ENCODE assay signal across 8 cellular contexts in genomic region chr7:116525913-116526857, GRCh38. TPM values are rescaled to one million over a fixed set of nuclear protein-coding genes. Genes with fewer than 3 reads are reported as not detected.
DNase-seq lines count a peak whose midpoint lies in the region; ATAC-seq and TF ChIP-seq lines count a peak whose summit lies in the region.

No MANE protein-coding gene starts in this region.

- H2AFZ ChIP-seq in neural cell (ENCODE audit: low read depth, low read length), result no peak overlapping the region

- no peaks in the 10 kb centered on the region for H3F3A ChIP-seq in neural cell (ENCODE audit: insufficient read depth, low read length, poor library complexity, severe bottlenecking)

- no peaks in the 10 kb centered on the region for H3K9me3 ChIP-seq in CD8-positive, alpha-beta T cell (ENCODE audit: low read length)
- no peaks in the 10 kb centered on the region for H3K9me3 ChIP-seq in neural cell (ENCODE audit: low read length)
- H3K9me3 ChIP-seq in thyroid gland, result no peaks in the 10 kb centered on the region

- H3K4me3 Mint-ChIP-seq in CD8-positive, alpha-beta T cell, result peak overlapping the region; percentile 83

- intact Hi-C loops in CD8-positive, alpha-beta T cell (cut with DNase I, micrococcal nuclease), result loop anchor here (1.0 to 10.0 kb wide), 6 partner anchors 15 to 1659 kb away; partner anchors contain the start of gene LSM8 (in 1 of the 2)
- intact Hi-C loops in thyroid gland (cut with DNase I), result loop anchor here (5.0 to 10.0 kb wide), 2 partner anchors 171 to 254 kb away; no protein-coding TSS in a partner anchor

- WGBS in thyroid gland, 2 donors, result 1 to 2% methylated on average over 62 of the region's 82 CpGs

- H3K27me3 Mint-ChIP-seq in CD8-positive, alpha-beta T cell (ENCODE audit: low read depth), result peaks cover 60% of the 10 kb centered on the region

- H3K36me3 Mint-ChIP-seq in CD8-positive, alpha-beta T cell, result no peaks in the 10 kb centered on the region

- H4K20me1 ChIP-seq in neural cell (ENCODE audit: insufficient read depth), result no peaks in the 10 kb centered on the region

- TF ChIP-seq CTCF in CD8-positive, alpha-beta T cell (IDR thresholded peaks at IDR 0.05), result peak; percentile 59
- TF ChIP-seq CTCF in foreskin keratinocyte (conservative IDR thresholded peaks at IDR 0.05), result peak; percentile 92
- peak; percentile 72 for TF ChIP-seq CTCF in neural cell (IDR thresholded peaks at IDR 0.05; ENCODE audit: poor library complexity, severe bottlenecking)
- peak; percentile 42 to 95 (median 87) for TF ChIP-seq CTCF in thyroid gland (IDR thresholded peaks at IDR 0.05)

- peak; percentile 60 to 87 for TF ChIP-seq POLR2A in thyroid gland (IDR thresholded peaks at IDR 0.05)

- peaks cover 21% of the 10 kb centered on the region for H3K4me1 ChIP-seq in CD8-positive, alpha-beta T cell (ENCODE audit: insufficient read depth, low read length)
- H3K4me1 ChIP-seq in foreskin keratinocyte (peaks cover 43% of the 10 kb centered on the region), thyroid gland (peaks cover 33 to 49% of the 10 kb centered on the region in 2 donors)

- no peaks in the 10 kb centered on the region for H3K79me2 ChIP-seq in neural cell (replicated peaks; ENCODE audit: insufficient read depth, low read length)

- peaks cover 15% of the 10 kb centered on the region for H3K27me3 ChIP-seq in CD8-positive, alpha-beta T cell (ENCODE audit: insufficient read depth, low read length)
- H3K27me3 ChIP-seq in foreskin keratinocyte, result no peaks in the 10 kb centered on the region
- H3K27me3 ChIP-seq in neural cell (ENCODE audit: insufficient read depth, low read depth, low read length), result peaks cover 56% of the 10 kb centered on the region
- no peaks in the 10 kb centered on the region for H3K27me3 ChIP-seq in thyroid gland

- H3K9me3 Mint-ChIP-seq in CD8-positive, alpha-beta T cell, result no peaks in the 10 kb centered on the region

- H3K36me3 ChIP-seq in CD8-positive, alpha-beta T cell (ENCODE audit: insufficient read depth, low read length), result no peaks in the 10 kb centered on the region
- H3K36me3 ChIP-seq in neural cell (ENCODE audit: insufficient read depth, low read length) (no peaks in the 10 kb centered on the region), thyroid gland (no peaks in the 10 kb centered on the region)

- peak; percentile 19 to 74 (median 54) for DNase-seq in CD8-positive, alpha-beta T cell
- peak; percentile 33 for DNase-seq in activated gamma-delta T cell (lab: John Stamatoyannopoulos, UW)
- no peak for DNase-seq in foreskin keratinocyte
- peak; percentile 89 to 92 for DNase-seq in thyroid gland

- peak overlapping the region; percentile 34 for H3K9ac ChIP-seq in neural cell (ENCODE audit: low read length)

- peak overlapping the region; percentile 94 for H3K4me2 ChIP-seq in neural cell (ENCODE audit: low read length)

- H3K27ac ChIP-seq in CD8-positive, alpha-beta T cell (ENCODE audit: low read depth, low read length), result no peak overlapping the region
- H3K27ac ChIP-seq in foreskin keratinocyte (peak overlapping the region; percentile 90), neural cell (ENCODE audit: low read length) (no peak overlapping the region), thyroid gland (peak overlapping the region; percentile 96 to 99 (median 97))

- H3K4me1 Mint-ChIP-seq in CD8-positive, alpha-beta T cell (ENCODE audit: low read depth), result peaks cover 25% of the 10 kb centered on the region

- peak; percentile 48 for TF ChIP-seq RAD21 in neural cell (conservative IDR thresholded peaks at IDR 0.05)

- no peak for TF ChIP-seq EP300 in neural cell (conservative IDR thresholded peaks at IDR 0.05; ENCODE audit: poor library complexity, severe bottlenecking)

- H3K4me3 ChIP-seq in CD8-positive, alpha-beta T cell (ENCODE audit: low read depth, low read length), result peak overlapping the region; percentile 67
- peak overlapping the region; percentile 74 for H3K4me3 ChIP-seq in neural cell (ENCODE audit: low read length)
- H3K4me3 ChIP-seq in thyroid gland (replicated peaks in 1 of 3), result peak overlapping the region; percentile 65 to 95 (median 69)

- POLR2A ChIA-PET in CD8-positive, alpha-beta T cell (lab: Charles Lee), result no interaction called here

- CTCF ChIA-PET in CD8-positive, alpha-beta T cell (lab: Charles Lee), result interaction anchor here (0.7 to 3.0 kb wide), 19 partner anchors 9 to 392 kb away, joined by 3 to 23 read pairs (median 5); partner anchors contain the start of gene TES

- no peak overlapping the region for H3K27ac Mint-ChIP-seq in CD8-positive, alpha-beta T cell

- H3K9me2 ChIP-seq in neural cell (ENCODE audit: insufficient read depth, low read length), result no peaks in the 10 kb centered on the region

- ATAC-seq in CD8-positive, alpha-beta T cell, result peak; percentile 92
- ATAC-seq in GM19324 (IDR thresholded peaks at IDR 0.05; ENCODE audit: low FRiP score, unreplicated experiment) (peak; percentile 93), HG03378 (IDR thresholded peaks at IDR 0.05; ENCODE audit: unreplicated experiment) (peak; percentile 81), foreskin keratinocyte (peak; percentile 58)

TF ChIP-seq in PFSK-1, 5 proteins besides CTCF, POLR2A, EP300 and RAD21:
- TF ChIP-seq SIN3A (IDR thresholded peaks at IDR 0.05; ENCODE audit: borderline replicate concordance, insufficient read depth, low read length) (no peak), REST (IDR thresholded peaks at IDR 0.05; ENCODE audit: insufficient read depth in 1 of 2, low read depth in 2 of 2, low read length in 2 of 2) (0 out of 4 replicates have a peak, but pooled peaks of 1 of the 2 experiments have one; percentile 26), FOXP2 (optimal IDR thresholded peaks at IDR 0.05; ENCODE audit: borderline replicate concordance, extremely low read depth, extremely low read length, insufficient read depth) (peak; percentile 55)

TF ChIP-seq in neural cell, 6 proteins besides CTCF, POLR2A, EP300 and RAD21:
- peak; percentile 20 for TF ChIP-seq MXI1 (conservative IDR thresholded peaks at IDR 0.05; ENCODE audit: poor library complexity, severe bottlenecking)
- TF ChIP-seq TAF1 (IDR thresholded peaks at IDR 0.05; ENCODE audit: low read depth), result no peak
- TF ChIP-seq SMC3 (conservative IDR thresholded peaks at IDR 0.05; ENCODE audit: poor library complexity), result peak; percentile 66
- TF ChIP-seq POLR2AphosphoS5 (IDR thresholded peaks at IDR 0.05), result no peak
- no peak for TF ChIP-seq REST (IDR thresholded peaks at IDR 0.05; ENCODE audit: borderline replicate concordance)
- TF ChIP-seq EZH2 (IDR thresholded peaks at IDR 0.05; ENCODE audit: borderline replicate concordance, insufficient read depth, low read length, poor library complexity, severe bottlenecking), result no peak

RNA-seq across cellular contexts. Expression of gene CAV1, which starts 1.3 kb away (rescaled TPM):
- total RNA-seq in CD8-positive, alpha-beta T cell, result not detected
- polyA plus RNA-seq in PFSK-1 (2012; ENCODE audit: insufficient read length, low read depth), result 9.2 TPM
- total RNA-seq in foreskin keratinocyte, result 1,286 and 1,415 TPM in 2 replicates
- 706 and 882 TPM in 2 replicates for polyA plus RNA-seq in foreskin keratinocyte
- not detected in 2 replicates for polyA plus RNA-seq in neural cell
- not detected in 2 replicates for polyA minus RNA-seq in neural cell
- 100 to 1,000 TPM; 301 to 490 (median 321) TPM for total RNA-seq in thyroid gland

RNA-seq across cellular contexts. Expression of gene CAV2, which starts 26.6 kb away (rescaled TPM):
- not detected for total RNA-seq in CD8-positive, alpha-beta T cell
- not detected for polyA plus RNA-seq in PFSK-1 (2012; ENCODE audit: insufficient read length, low read depth)
- total RNA-seq in foreskin keratinocyte, result 253 and 280 TPM in 2 replicates
- polyA plus RNA-seq in foreskin keratinocyte, result 181 and 220 TPM in 2 replicates
- polyA plus RNA-seq in neural cell, result 1.1 TPM in 1 of 2 replicates, not detected in the other
- not detected in 2 replicates for polyA minus RNA-seq in neural cell
- 100 to 1,000 TPM; 210 to 331 (median 239) TPM for total RNA-seq in thyroid gland

Comparison
In these comparisons a context has a peak if more than half of its experiments do, and no peak if none do; other contexts are left out.
1. DNase-seq: peak in CD8-positive, alpha-beta T cell (7 of 7), activated gamma-delta T cell (single experiment) and thyroid gland (2 of 2); none in foreskin keratinocyte (0 of 2).
2. H3K27ac ChIP-seq: peak in foreskin keratinocyte (single experiment) and thyroid gland (3 of 3); none in CD8-positive, alpha-beta T cell (single experiment) and neural cell (single experiment).
3. RNA of gene CAV1, which starts 1.3 kb away (total RNA-seq): 1,286 to 1,415 TPM in foreskin keratinocyte and 301 to 490 TPM in thyroid gland; not detected in CD8-positive, alpha-beta T cell; every median in the first group is over 100 times any median in the second.
4. RNA of gene CAV2, which starts 26.6 kb away (total RNA-seq): 253 to 280 TPM in foreskin keratinocyte and 210 to 331 TPM in thyroid gland; not detected in CD8-positive, alpha-beta T cell; every median in the first group is over 100 times any median in the second.
5. Peak in every context shown above with its lines, with median percentiles within 50 percentile points of each other: ATAC-seq, H3K4me3 ChIP-seq and CTCF ChIP-seq.